Comparison of ENCODE assay signal across 1 cellular context in the genomic region with DNA sequence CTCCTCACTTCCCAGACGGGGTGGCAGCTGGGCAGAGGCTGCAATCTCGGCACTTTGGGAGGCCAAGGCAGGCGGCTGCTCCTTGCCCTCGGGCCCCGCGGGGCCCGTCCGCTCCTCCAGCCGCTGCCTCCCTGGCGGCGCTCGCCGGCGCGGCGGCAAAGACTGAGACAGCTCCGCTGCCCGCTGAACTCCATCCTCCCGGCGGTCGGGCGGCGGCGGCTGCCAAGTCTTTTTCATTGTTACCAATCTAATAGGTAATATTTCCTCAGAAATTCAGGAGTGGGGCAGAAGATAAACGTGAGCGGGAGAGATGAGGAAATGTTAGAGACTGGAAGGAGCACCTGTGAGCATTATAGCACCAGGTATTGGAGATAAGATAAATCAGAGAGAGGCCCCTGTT. TPM values are rescaled to one million over a fixed set of nuclear protein-coding genes. Genes with fewer than 3 reads are reported as not detected.
A peak's percentile ranks its signal among the peaks of the same experiment; 100 is the strongest.
DNase-seq lines count a peak whose midpoint lies in the region; ATAC-seq, FAIRE-seq and TF ChIP-seq lines count a peak whose summit lies in the region.
"Not testable (repeated sequence)": the region's sequence is repeated elsewhere in the genome, so short reads cannot be mapped to it uniquely, and the experiment has no call there.

No MANE protein-coding gene starts in this region.

- ATAC-seq in K562, result not testable (repeated sequence)

- not testable (repeated sequence) for H3K27ac ChIP-seq in K562 (ENCODE audit: extremely low read depth, low read depth, low read length)

- H3K9me3 ChIP-seq in K562 (replicated peaks; ENCODE audit: control insufficient read depth, insufficient read depth, low read depth, low read length), result not testable (repeated sequence)

- H3K36me3 ChIP-seq in K562 (ENCODE audit: control insufficient read depth, insufficient read depth, low read length), result not testable (repeated sequence)

- not testable (repeated sequence) for TF ChIP-seq EP300 in K562 (IDR thresholded peaks at IDR 0.05; ENCODE audit: low read length)

- H3K27me3 ChIP-seq in K562 (ENCODE audit: control insufficient read depth in 2 of 2, insufficient read depth in 2 of 2, low read length in 2 of 2), result not testable (repeated sequence)

- not testable (repeated sequence) for H2AFZ ChIP-seq in K562 (ENCODE audit: low read depth, low read length)

- not testable (repeated sequence) for H3K4me3 ChIP-seq in K562

- BruUV-seq in K562 (replicated peaks; lab: Mats Ljungman, UMichigan), result not testable (repeated sequence)

- H3K4me1 ChIP-seq in K562 (replicated peaks in 1 of 2; ENCODE audit: control insufficient read depth in 2 of 2, insufficient read depth in 2 of 2, low read length in 2 of 2), result not testable (repeated sequence)

- H3K9ac ChIP-seq in K562 (ENCODE audit: insufficient read depth in 1 of 2, low read depth in 2 of 2, low read length in 2 of 2), result not testable (repeated sequence)

- H3K4me2 ChIP-seq in K562 (ENCODE audit: insufficient read depth, low read length), result not testable (repeated sequence)

- not testable (repeated sequence) for TF ChIP-seq CTCF in K562 (IDR thresholded peaks at IDR 0.05 in 2 of 3, conservative IDR thresholded peaks at IDR 0.05 in 1 of 3; ENCODE audit: insufficient read depth in 2 of 3, low read depth in 1 of 3, low read length in 3 of 3)

- not testable (repeated sequence) for TF ChIP-seq POLR2A in K562 (conservative IDR thresholded peaks at IDR 0.05)

- CTCF ChIA-PET in K562 (lab: Yijun Ruan, JAX; ENCODE audit: low intra/inter-chr PET ratio), result not testable (repeated sequence)

- H3K9me1 ChIP-seq in K562 (ENCODE audit: control insufficient read depth, insufficient read depth, low read length), result not testable (repeated sequence)

- DNase-seq in K562 (ENCODE audit: extremely low read depth in 1 of 4, low spot score in 3 of 4), result not testable (repeated sequence)

- not testable (repeated sequence) for H4K20me1 ChIP-seq in K562 (replicated peaks; ENCODE audit: control insufficient read depth, insufficient read depth, low read length)

- peak; percentile 67 for FAIRE-seq in K562 (lab: Jason Lieb, UNC)

- WGBS in K562 (ENCODE audit: insufficient coverage, low coverage, missing lambda C conversion rate), result no CpG with 5 or more reads among the region's 26 CpGs

- not testable (repeated sequence) for H3K79me2 ChIP-seq in K562 (ENCODE audit: control insufficient read depth, insufficient read depth, low read length)

- POLR2A ChIA-PET in K562 (lab: Yijun Ruan, JAX), result not testable (repeated sequence)

- intact Hi-C loops in K562 (cut with micrococcal nuclease), result not testable (repeated sequence)

- in situ Hi-C loops in K562 (cut with MboI), result not testable (repeated sequence)

- not testable (repeated sequence) for TF ChIP-seq RAD21 in K562 (CRISPR knock-in tag; conservative IDR thresholded peaks at IDR 0.05 in 1 of 2, IDR thresholded peaks at IDR 0.05 in 1 of 2)

RNA-seq across cellular contexts. Expression of a gene that starts 17.0 kb away (rescaled TPM):
- 13.0 and 13.7 TPM in 2 replicates for total RNA-seq in K562 (2011; cell fraction: chromatin; rRNA removed; ENCODE audit: low replicate concordance)
- total RNA-seq in K562 (2011; cell fraction: nucleolus; rRNA removed), result 12.0 and 12.5 TPM in 2 replicates
- 12.7 and 17.8 TPM in 2 replicates for total RNA-seq in K562 (2011; cell fraction: nucleoplasm; rRNA removed)
- 11.3 and 12.2 TPM in 2 replicates for total RNA-seq in K562 (2014; rRNA removed)
- 10.5 and 12.3 TPM in 2 replicates for total RNA-seq in K562 (2014; rRNA removed; fragmentation: Illumina TruSeq; extraction: Trizol)
- 13.6 and 15.6 TPM in 2 replicates for total RNA-seq in K562 (2015; rRNA removed; fragmentation: Illumina TruSeq; extraction: Trizol)
- total RNA-seq in K562 (2021), result 10.3 and 13.2 TPM in 2 replicates
- 3.4 and 9.2 TPM in 2 replicates for polyA plus RNA-seq in K562 (2011; rRNA removed)
- polyA plus RNA-seq in K562 (2011; cell fraction: cytosol; rRNA removed), result 2.5 and 5.0 TPM in 2 replicates
- polyA plus RNA-seq in K562 (2011; cell fraction: nucleus; rRNA removed), result 7.7 and 17.1 TPM in 2 replicates
- polyA plus RNA-seq in K562 (2012), result 9.2 and 14.9 TPM in 2 replicates
- polyA plus RNA-seq in K562 (2014; fragmentation: Illumina TruSeq; extraction: Trizol), result 8.8 and 10.8 TPM in 2 replicates
- polyA plus RNA-seq in K562 (2014; fragmentation: Nextera tagmentation; extraction: Ambion mirVana), result 1 to 10 TPM; 2.5 to 3.0 TPM
- polyA plus RNA-seq in K562 (2014; rRNA removed), result 6.9 and 7.4 TPM in 2 replicates
- 12.0 and 12.8 TPM in 2 replicates for polyA minus RNA-seq in K562 (2011; rRNA and poly(A)+ RNA removed)
- 5.4 and 6.0 TPM in 2 replicates for polyA minus RNA-seq in K562 (2011; cell fraction: cytosol; rRNA and poly(A)+ RNA removed)
- polyA minus RNA-seq in K562 (2011; cell fraction: nucleus; rRNA and poly(A)+ RNA removed), result 13.3 and 16.8 TPM in 2 replicates
